ENCODE assay signal across 1 cellular context in the genomic region with DNA sequence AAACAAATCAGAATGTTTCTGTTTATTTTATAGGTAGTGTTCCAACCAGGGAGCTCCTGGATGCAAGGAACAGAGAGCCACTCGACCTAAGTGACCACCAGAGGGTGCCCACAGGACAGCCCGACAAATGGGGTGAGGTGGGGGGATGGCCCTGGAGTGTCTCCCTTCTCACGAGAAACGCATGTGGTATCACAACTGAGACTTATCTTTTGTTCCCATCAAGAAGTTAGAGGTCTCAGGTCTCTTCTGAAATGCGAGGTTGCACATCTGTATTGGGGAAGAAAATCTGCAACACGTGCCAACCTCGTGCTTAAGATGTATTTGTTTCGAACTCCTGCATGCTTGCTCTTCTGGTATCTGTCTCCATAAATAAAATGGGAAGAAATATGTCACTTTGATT.
A peak's percentile ranks its signal among the peaks of the same experiment; 100 is the strongest.
TF ChIP-seq lines count a peak whose summit lies in the region.

No MANE protein-coding gene starts in this region.

TF ChIP-seq in HepG2, 621 proteins besides CTCF, POLR2A, EP300 and RAD21 (continued from another document and continues in another):
- TF ChIP-seq SNAPC4 (CRISPR knock-in tag; IDR thresholded peaks at IDR 0.05), result no peak
- TF ChIP-seq ZNF841 (CRISPR knock-in tag; IDR thresholded peaks at IDR 0.05; ENCODE audit: borderline replicate concordance), result no peak
- TF ChIP-seq, protein P1, sequence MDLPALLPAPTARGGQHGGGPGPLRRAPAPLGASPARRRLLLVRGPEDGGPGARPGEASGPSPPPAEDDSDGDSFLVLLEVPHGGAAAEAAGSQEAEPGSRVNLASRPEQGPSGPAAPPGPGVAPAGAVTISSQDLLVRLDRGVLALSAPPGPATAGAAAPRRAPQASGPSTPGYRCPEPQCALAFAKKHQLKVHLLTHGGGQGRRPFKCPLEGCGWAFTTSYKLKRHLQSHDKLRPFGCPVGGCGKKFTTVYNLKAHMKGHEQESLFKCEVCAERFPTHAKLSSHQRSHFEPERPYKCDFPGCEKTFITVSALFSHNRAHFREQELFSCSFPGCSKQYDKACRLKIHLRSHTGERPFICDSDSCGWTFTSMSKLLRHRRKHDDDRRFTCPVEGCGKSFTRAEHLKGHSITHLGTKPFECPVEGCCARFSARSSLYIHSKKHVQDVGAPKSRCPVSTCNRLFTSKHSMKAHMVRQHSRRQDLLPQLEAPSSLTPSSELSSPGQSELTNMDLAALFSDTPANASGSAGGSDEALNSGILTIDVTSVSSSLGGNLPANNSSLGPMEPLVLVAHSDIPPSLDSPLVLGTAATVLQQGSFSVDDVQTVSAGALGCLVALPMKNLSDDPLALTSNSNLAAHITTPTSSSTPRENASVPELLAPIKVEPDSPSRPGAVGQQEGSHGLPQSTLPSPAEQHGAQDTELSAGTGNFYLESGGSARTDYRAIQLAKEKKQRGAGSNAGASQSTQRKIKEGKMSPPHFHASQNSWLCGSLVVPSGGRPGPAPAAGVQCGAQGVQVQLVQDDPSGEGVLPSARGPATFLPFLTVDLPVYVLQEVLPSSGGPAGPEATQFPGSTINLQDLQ (CRISPR knock-in tag; IDR thresholded peaks at IDR 0.05), result no peak
- no peak for TF ChIP-seq PHF8 (CRISPR knock-in tag; IDR thresholded peaks at IDR 0.05)
- TF ChIP-seq, protein P2, sequence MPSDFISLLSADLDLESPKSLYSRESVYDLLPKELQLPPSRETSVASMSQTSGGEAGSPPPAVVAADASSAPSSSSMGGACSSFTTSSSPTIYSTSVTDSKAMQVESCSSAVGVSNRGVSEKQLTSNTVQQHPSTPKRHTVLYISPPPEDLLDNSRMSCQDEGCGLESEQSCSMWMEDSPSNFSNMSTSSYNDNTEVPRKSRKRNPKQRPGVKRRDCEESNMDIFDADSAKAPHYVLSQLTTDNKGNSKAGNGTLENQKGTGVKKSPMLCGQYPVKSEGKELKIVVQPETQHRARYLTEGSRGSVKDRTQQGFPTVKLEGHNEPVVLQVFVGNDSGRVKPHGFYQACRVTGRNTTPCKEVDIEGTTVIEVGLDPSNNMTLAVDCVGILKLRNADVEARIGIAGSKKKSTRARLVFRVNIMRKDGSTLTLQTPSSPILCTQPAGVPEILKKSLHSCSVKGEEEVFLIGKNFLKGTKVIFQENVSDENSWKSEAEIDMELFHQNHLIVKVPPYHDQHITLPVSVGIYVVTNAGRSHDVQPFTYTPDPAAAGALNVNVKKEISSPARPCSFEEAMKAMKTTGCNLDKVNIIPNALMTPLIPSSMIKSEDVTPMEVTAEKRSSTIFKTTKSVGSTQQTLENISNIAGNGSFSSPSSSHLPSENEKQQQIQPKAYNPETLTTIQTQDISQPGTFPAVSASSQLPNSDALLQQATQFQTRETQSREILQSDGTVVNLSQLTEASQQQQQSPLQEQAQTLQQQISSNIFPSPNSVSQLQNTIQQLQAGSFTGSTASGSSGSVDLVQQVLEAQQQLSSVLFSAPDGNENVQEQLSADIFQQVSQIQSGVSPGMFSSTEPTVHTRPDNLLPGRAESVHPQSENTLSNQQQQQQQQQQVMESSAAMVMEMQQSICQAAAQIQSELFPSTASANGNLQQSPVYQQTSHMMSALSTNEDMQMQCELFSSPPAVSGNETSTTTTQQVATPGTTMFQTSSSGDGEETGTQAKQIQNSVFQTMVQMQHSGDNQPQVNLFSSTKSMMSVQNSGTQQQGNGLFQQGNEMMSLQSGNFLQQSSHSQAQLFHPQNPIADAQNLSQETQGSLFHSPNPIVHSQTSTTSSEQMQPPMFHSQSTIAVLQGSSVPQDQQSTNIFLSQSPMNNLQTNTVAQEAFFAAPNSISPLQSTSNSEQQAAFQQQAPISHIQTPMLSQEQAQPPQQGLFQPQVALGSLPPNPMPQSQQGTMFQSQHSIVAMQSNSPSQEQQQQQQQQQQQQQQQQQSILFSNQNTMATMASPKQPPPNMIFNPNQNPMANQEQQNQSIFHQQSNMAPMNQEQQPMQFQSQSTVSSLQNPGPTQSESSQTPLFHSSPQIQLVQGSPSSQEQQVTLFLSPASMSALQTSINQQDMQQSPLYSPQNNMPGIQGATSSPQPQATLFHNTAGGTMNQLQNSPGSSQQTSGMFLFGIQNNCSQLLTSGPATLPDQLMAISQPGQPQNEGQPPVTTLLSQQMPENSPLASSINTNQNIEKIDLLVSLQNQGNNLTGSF (CRISPR knock-in tag; IDR thresholded peaks at IDR 0.05), result no peak
- TF ChIP-seq MTF2 (CRISPR knock-in tag; IDR thresholded peaks at IDR 0.05; ENCODE audit: borderline replicate concordance), result no peak
- no peak for TF ChIP-seq THAP8 (CRISPR knock-in tag; IDR thresholded peaks at IDR 0.05; ENCODE audit: borderline replicate concordance)
- TF ChIP-seq CHD4 (IDR thresholded peaks at IDR 0.05; ENCODE audit: borderline replicate concordance, low read length), result no peak
- no peak for TF ChIP-seq SOX13 (IDR thresholded peaks at IDR 0.05)
- TF ChIP-seq SOX13 (CRISPR knock-in tag; conservative IDR thresholded peaks at IDR 0.05 in 1 of 2, IDR thresholded peaks at IDR 0.05 in 1 of 2), result no peak
- TF ChIP-seq ZBTB40 (IDR thresholded peaks at IDR 0.05), result no peak
- no peak for TF ChIP-seq ZBTB40 (CRISPR knock-in tag; IDR thresholded peaks at IDR 0.05)
- no peak for TF ChIP-seq FLYWCH1 (CRISPR knock-in tag; IDR thresholded peaks at IDR 0.05)
- no peak for TF ChIP-seq ZC3H4 (CRISPR knock-in tag; IDR thresholded peaks at IDR 0.05; ENCODE audit: borderline replicate concordance)
- TF ChIP-seq ZNF678 (CRISPR knock-in tag; IDR thresholded peaks at IDR 0.05), result no peak
- TF ChIP-seq ZBTB7A (CRISPR knock-in tag; IDR thresholded peaks at IDR 0.05), result no peak
- no peak for TF ChIP-seq ARNT (IDR thresholded peaks at IDR 0.05)
- no peak; the same call in 1 of the 2 replicates for TF ChIP-seq RNF2 (conservative IDR thresholded peaks at IDR 0.05; ENCODE audit: low read depth)
- no peak for TF ChIP-seq NR0B2 (CRISPR knock-in tag; IDR thresholded peaks at IDR 0.05)
- no peak for TF ChIP-seq ZBTB33 (CRISPR knock-in tag; IDR thresholded peaks at IDR 0.05)
- no peak for TF ChIP-seq ZNF780A (CRISPR knock-in tag; IDR thresholded peaks at IDR 0.05)
- no peak for TF ChIP-seq ETV5 (CRISPR knock-in tag; IDR thresholded peaks at IDR 0.05; ENCODE audit: borderline replicate concordance)
- TF ChIP-seq, protein P3, sequence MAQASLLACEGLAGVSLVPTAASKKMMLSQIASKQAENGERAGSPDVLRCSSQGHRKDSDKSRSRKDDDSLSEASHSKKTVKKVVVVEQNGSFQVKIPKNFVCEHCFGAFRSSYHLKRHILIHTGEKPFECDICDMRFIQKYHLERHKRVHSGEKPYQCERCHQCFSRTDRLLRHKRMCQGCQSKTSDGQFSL (CRISPR knock-in tag; IDR thresholded peaks at IDR 0.05), result peak; percentile 88; the same call in 1 of the 2 replicates
- TF ChIP-seq ZEB1 (IDR thresholded peaks at IDR 0.05; ENCODE audit: insufficient replicate concordance, low read depth), result no peak
- TF ChIP-seq ZKSCAN5 (CRISPR knock-in tag; IDR thresholded peaks at IDR 0.05), result no peak
